In the genomic region with DNA sequence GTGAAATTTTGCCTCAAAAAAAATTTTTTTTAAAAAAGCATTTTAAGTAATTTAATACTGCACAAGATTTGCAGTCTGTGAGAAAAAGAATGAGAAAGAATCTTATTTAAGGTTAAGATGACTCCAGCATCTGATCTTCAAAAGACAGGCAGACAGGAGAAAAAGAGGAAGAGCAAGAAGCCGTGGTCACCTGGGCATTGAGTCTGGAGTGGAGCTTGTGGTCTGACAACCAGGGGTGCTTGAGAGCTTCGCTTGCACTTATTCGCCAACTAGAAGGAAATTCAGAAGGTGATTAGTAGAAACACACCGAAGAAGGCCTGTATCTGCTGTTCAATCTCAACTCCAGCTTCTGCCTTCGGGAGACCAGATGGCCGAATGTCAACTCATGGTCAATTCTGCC, we compare ENCODE assay signal across 13 cellular contexts.
DNase-seq lines count a peak whose midpoint lies in the region; ATAC-seq, FAIRE-seq and TF ChIP-seq lines count a peak whose summit lies in the region.
"Had no signal": no experiment of that assay in that cellular context is flagged by ENCODE, and none has a peak within 500 bp of the region (broad histone marks: within the 10 kb centered on the region; RNA-seq: fewer than 3 reads in every experiment).

No MANE protein-coding gene starts in this region.

- H3K4me3 ChIP-seq in GM12878 = no peak overlapping the region
- no peak overlapping the region for H3K4me3 ChIP-seq in stomach

- no TSS peak for BruUV-seq in GM12878 (replicated peaks; lab: Mats Ljungman, UMichigan)

- no peaks in the 10 kb centered on the region for H3K27me3 ChIP-seq in GM12878 (replicated peaks in 1 of 2; ENCODE audit: control insufficient read depth in 2 of 2, insufficient read depth in 2 of 2, low read length in 1 of 2)
- H3K27me3 ChIP-seq in stomach = no peaks in the 10 kb centered on the region

- H3K27ac ChIP-seq in GM12878 (ENCODE audit: control insufficient read depth, insufficient read depth) (no peak overlapping the region), stomach (no peak overlapping the region)
- H3K27ac ChIP-seq: KMS-11 had no signal

- no peak for ATAC-seq in GM12878
- no peak for ATAC-seq in GM18511 (IDR thresholded peaks at IDR 0.05; ENCODE audit: unreplicated experiment)
- ATAC-seq: HCT116 had no signal

- 62% methylated on average over 6 of the region's 6 CpGs for WGBS in GM12878 (ENCODE audit: insufficient coverage, insufficient replicate concordance, low lambda C conversion rate, missing lambda C conversion rate)
- 84 to 94% (median 91%) methylated on average over 6 of the region's 6 CpGs for WGBS in stomach, 5 donors

- no peak overlapping the region for H2AFZ ChIP-seq in GM12878 (ENCODE audit: control insufficient read depth, low read depth, low read length)

- CTCF ChIA-PET in GM12878 (lab: Yijun Ruan, JAX) = no interaction called here

- no peak for TF ChIP-seq EP300 in GM12878 (IDR thresholded peaks at IDR 0.05; ENCODE audit: borderline replicate concordance in 1 of 2, control insufficient read depth in 1 of 2, low read depth in 2 of 2, low read length in 2 of 2)
- TF ChIP-seq EP300 in stomach (IDR thresholded peaks at IDR 0.05) = no peak

- SMC1A ChIA-PET in GM12878 (lab: Charles Lee; ENCODE audit: uncharacterized antibody, unreplicated experiment) = no interaction called here

- intact Hi-C loops in GM12878 (cut with micrococcal nuclease; ENCODE audit: unreplicated experiment) = no loop called here
- intact Hi-C loops in stomach (cut with DNase I; ENCODE audit: low total_unique reads) = no loop called here

- H3K4me1 ChIP-seq in GM12878 (ENCODE audit: control insufficient read depth, insufficient read depth, low read length) = no peaks in the 10 kb centered on the region
- H3K4me1 ChIP-seq in stomach = no peaks in the 10 kb centered on the region

- H3K79me2 ChIP-seq in GM12878 (ENCODE audit: control insufficient read depth, insufficient read depth, low read length) = no peaks in the 10 kb centered on the region

- no peak overlapping the region for H3K4me2 ChIP-seq in GM12878 (ENCODE audit: control insufficient read depth, insufficient read depth)
- H3K4me2 ChIP-seq: KMS-11 had no signal

- no peaks in the 10 kb centered on the region for H4K20me1 ChIP-seq in GM12878 (ENCODE audit: control insufficient read depth, insufficient read depth)

- H3K36me3 ChIP-seq in GM12878 (ENCODE audit: control insufficient read depth in 2 of 2, insufficient read depth in 2 of 2, low read length in 1 of 2) (no peaks in the 10 kb centered on the region), stomach (no peaks in the 10 kb centered on the region)

- H3K9me3 ChIP-seq in GM12878 (replicated peaks; ENCODE audit: control insufficient read depth, insufficient read depth, low read length) (no peaks in the 10 kb centered on the region), stomach (no peaks in the 10 kb centered on the region)

- no peak for TF ChIP-seq CTCF in GM12878 (IDR thresholded peaks at IDR 0.05 in 2 of 3, conservative IDR thresholded peaks at IDR 0.05 in 1 of 3; ENCODE audit: control insufficient read depth in 2 of 3, extremely low read depth in 1 of 3, insufficient read depth in 1 of 3, low read depth in 3 of 3, low read length in 3 of 3)
- no peak for TF ChIP-seq CTCF in stomach (IDR thresholded peaks at IDR 0.05)

- no peak for TF ChIP-seq RAD21 in GM12878 (IDR thresholded peaks at IDR 0.05; ENCODE audit: insufficient read depth, low read depth, low read length)

- H3K9ac ChIP-seq in GM12878 (ENCODE audit: control insufficient read depth, insufficient read depth, low read length) = no peak overlapping the region
- H3K9ac ChIP-seq: KMS-11 had no signal

- DNase-seq in NOMO-1 treated with DMSO at 0.1 percent for 48 hours (lab: John Stamatoyannopoulos, UW; ENCODE audit: unreplicated experiment) = peak; percentile 22
- DNase-seq in NOMO-1 (lab: John Stamatoyannopoulos, UW; ENCODE audit: unreplicated experiment in 2 of 2) = no peak
- DNase-seq in OCI-M1 (lab: John Stamatoyannopoulos, UW) = peak; percentile 20
- no peak for DNase-seq in GM12878 (ENCODE audit: low read depth, low spot score)
- DNase-seq in NCI-H2171 treated with DMSO at 0.1 percent for 48 hours (lab: John Stamatoyannopoulos, UW) = no peak
- no peak for DNase-seq in stomach
- DNase-seq: ACHN; C1 segment of cervical spinal cord; CD4-positive, alpha-beta T cell; DMS79 had no signal

- in situ Hi-C loops in GM12878 (cut with MboI) = no loop called here

- POLR2A ChIA-PET in GM12878 (lab: Charles Lee) = no interaction called here

- no peak for FAIRE-seq in GM12878 (lab: Jason Lieb, UNC)

- TF ChIP-seq POLR2A in GM12878 (IDR thresholded peaks at IDR 0.05; ENCODE audit: low read depth, low read length) (no peak), stomach (IDR thresholded peaks at IDR 0.05) (no peak)

- RAD21 ChIA-PET in GM12878 (lab: Charles Lee; ENCODE audit: unreplicated experiment) = no interaction called here

TF ChIP-seq in GM12878, 131 proteins besides CTCF, POLR2A, EP300 and RAD21:
- TF ChIP-seq CREB1 (IDR thresholded peaks at IDR 0.05; ENCODE audit: low read depth) (no peak), SPI1 (IDR thresholded peaks at IDR 0.05; ENCODE audit: borderline replicate concordance, insufficient read depth, low read depth, low read length) (peak; percentile 47; the same call in 1 of the 2 replicates)

Comparison
In these comparisons a context has a peak if more than half of its experiments do, and no peak if none do; other contexts are left out.
1. DNase-seq: peak in NOMO-1 treated with DMSO at 0.1 percent for 48 hours (single experiment) and OCI-M1 (single experiment); none in NOMO-1 (0 of 2), GM12878 (single experiment), NCI-H2171 treated with DMSO at 0.1 percent for 48 hours (single experiment) and stomach (single experiment).